17 cellular contexts compared by ENCODE assay signal in genomic region chr7:30752484-30752883, GRCh38. TPM values are rescaled to one million over a fixed set of nuclear protein-coding genes. Genes with fewer than 3 reads are reported as not detected.
DNase-seq lines count a peak whose midpoint lies in the region; ATAC-seq and TF ChIP-seq lines count a peak whose summit lies in the region.
"Had no signal": no experiment of that assay in that cellular context is flagged by ENCODE, and none has a peak within 500 bp of the region (broad histone marks: within the 10 kb centered on the region; RNA-seq: fewer than 3 reads in every experiment).

No MANE protein-coding gene starts in this region.

- intact Hi-C loops in heart right ventricle (cut with DNase I): loop anchor here in 2 of 10 donors (5.0 kb wide), 2 partner anchors 165 to 185 kb away; no protein-coding TSS in a partner anchor
- intact Hi-C loops in left ventricle myocardium superior (cut with micrococcal nuclease): no loop called here
- intact Hi-C loops in prostate gland (cut with DNase I): no loop called here
- intact Hi-C loops in upper lobe of right lung (cut with DNase I): no loop called here

- TF ChIP-seq CTCF in heart right ventricle (IDR thresholded peaks at IDR 0.05) (no peak), fibroblast of villous mesenchyme (IDR thresholded peaks at IDR 0.05; ENCODE audit: insufficient read depth, low read depth, low read length) (no peak), prostate gland (IDR thresholded peaks at IDR 0.05) (no peak), upper lobe of right lung (IDR thresholded peaks at IDR 0.05) (no peak)

- peaks cover 0 to 7% (median 0%) of the 10 kb centered on the region in 9 donors for H3K36me3 ChIP-seq in heart right ventricle
- H3K36me3 ChIP-seq in prostate gland: no peaks in the 10 kb centered on the region
- peaks cover 14% of the 10 kb centered on the region for H3K36me3 ChIP-seq in upper lobe of right lung
- H3K36me3 ChIP-seq: cardiac muscle cell had no signal

- ATAC-seq in heart right ventricle (peak in 1 of 8 donors; percentile 4), left ventricle myocardium superior (no peak), upper lobe of right lung (no peak)
- ATAC-seq: A549; activated CD4-positive, alpha-beta T cell treated with anti-CD3 and anti-CD28 coated beads for 36 hours; CD8-positive, alpha-beta T cell had no signal

- 58 to 63% methylated on average over 6 of the region's 6 CpGs for WGBS in heart right ventricle, 2 donors
- 53% methylated on average over 6 of the region's 6 CpGs for WGBS in prostate gland

- H3K27ac ChIP-seq in heart right ventricle (peak overlapping the region; percentile 62 to 93 (median 82)), prostate gland (peak overlapping the region; percentile 60 to 74), upper lobe of right lung (peak overlapping the region; percentile 84)
- H3K27ac ChIP-seq: A549, cardiac muscle cell had no signal

- H3K4me1 ChIP-seq in heart right ventricle (peaks cover 16 to 83% (median 60%) of the 10 kb centered on the region in 9 donors), prostate gland (replicated peaks) (no peaks in the 10 kb centered on the region), upper lobe of right lung (peaks cover 26% of the 10 kb centered on the region)
- H3K4me1 ChIP-seq: A549 had no signal

- peaks cover 0 to 10% (median 0%) of the 10 kb centered on the region in 11 donors for H3K9me3 ChIP-seq in heart right ventricle
- H3K9me3 ChIP-seq in prostate gland: no peaks in the 10 kb centered on the region
- H3K9me3 ChIP-seq in upper lobe of right lung: no peaks in the 10 kb centered on the region
- H3K9me3 ChIP-seq: A549 had no signal

- DNase-seq in heart right ventricle (no peak), left ventricle myocardium superior (no peak), fibroblast of villous mesenchyme (ENCODE audit: low read depth) (no peak), prostate gland (ENCODE audit: low spot score) (no peak), upper lobe of right lung (no peak), cerebellar cortex (ENCODE audit: low spot score) (no peak), DMS53 (lab: John Stamatoyannopoulos, UW) (no peak), NCI-H774 (lab: John Stamatoyannopoulos, UW) (no peak)
- DNase-seq: activated CD4-positive, alpha-beta T cell treated with anti-CD3 and anti-CD28 coated beads for 36 hours; activated CD8-positive, alpha-beta memory T cell treated with anti-CD3 and anti-CD28 coated beads, Interleukin-2, amount 50 U/mL, for 48 hours; activated naive CD4-positive, alpha-beta T cell treated with Interleukin-2 at 50 U/mL for 16 hours; CD8-positive, alpha-beta T cell; glutamatergic neuron; midbrain; NCI-H1436 treated with DMSO at 0.1 percent for 48 hours had no signal

- no peak for TF ChIP-seq POLR2A in prostate gland (IDR thresholded peaks at IDR 0.05)

- no peaks in the 10 kb centered on the region for H3K27me3 ChIP-seq in heart right ventricle
- no peaks in the 10 kb centered on the region for H3K27me3 ChIP-seq in prostate gland (replicated peaks; ENCODE audit: insufficient read depth)
- H3K27me3 ChIP-seq in upper lobe of right lung: no peaks in the 10 kb centered on the region
- H3K27me3 ChIP-seq: cardiac muscle cell had no signal

- H3K4me3 ChIP-seq in heart right ventricle: peak overlapping the region; percentile 38 to 59 (median 50)
- H3K4me3 ChIP-seq in fibroblast of villous mesenchyme (ENCODE audit: low read depth, low read length): peak overlapping the region; percentile 51
- H3K4me3 ChIP-seq in prostate gland: peak overlapping the region; percentile 20 to 26
- peak overlapping the region; percentile 62 for H3K4me3 ChIP-seq in upper lobe of right lung
- H3K4me3 ChIP-seq: A549, cardiac muscle cell had no signal

RNA-seq across cellular contexts. Expression of gene INMT, which starts 0.5 kb away (rescaled TPM):
- total RNA-seq in heart right ventricle (10 to 100 TPM; 12.3 to 57.3 (median 26.9) TPM), left ventricle myocardium superior (50.2 TPM), fibroblast of villous mesenchyme (15.8 and 48.4 TPM in 2 replicates), prostate gland (100 to 1,000 TPM in 1 of 2 donors, 10 to 100 TPM in 1; 41.4 to 132 TPM), upper lobe of right lung (501 TPM)
- polyA plus RNA-seq in heart right ventricle: 10 to 100 TPM; 14.2 to 56.3 TPM
- polyA plus RNA-seq: A549 had no signal

RNA-seq across cellular contexts. Expression of gene MINDY4, which starts 18.7 kb away (rescaled TPM):
- 1 to 10 TPM; 2.1 to 5.4 (median 3.2) TPM for total RNA-seq in heart right ventricle
- 1 to 10 TPM; 1.9 to 2.4 TPM for polyA plus RNA-seq in heart right ventricle
- 4.9 TPM for total RNA-seq in left ventricle myocardium superior
- 11.0 and 17.3 TPM in 2 replicates for total RNA-seq in fibroblast of villous mesenchyme
- 10 to 100 TPM in 1 of 2 donors, 1 to 10 TPM in 1; 8.1 to 31.9 TPM for total RNA-seq in prostate gland
- 20.1 TPM for total RNA-seq in upper lobe of right lung
